8 cellular contexts compared by ENCODE assay signal in the genomic region with DNA sequence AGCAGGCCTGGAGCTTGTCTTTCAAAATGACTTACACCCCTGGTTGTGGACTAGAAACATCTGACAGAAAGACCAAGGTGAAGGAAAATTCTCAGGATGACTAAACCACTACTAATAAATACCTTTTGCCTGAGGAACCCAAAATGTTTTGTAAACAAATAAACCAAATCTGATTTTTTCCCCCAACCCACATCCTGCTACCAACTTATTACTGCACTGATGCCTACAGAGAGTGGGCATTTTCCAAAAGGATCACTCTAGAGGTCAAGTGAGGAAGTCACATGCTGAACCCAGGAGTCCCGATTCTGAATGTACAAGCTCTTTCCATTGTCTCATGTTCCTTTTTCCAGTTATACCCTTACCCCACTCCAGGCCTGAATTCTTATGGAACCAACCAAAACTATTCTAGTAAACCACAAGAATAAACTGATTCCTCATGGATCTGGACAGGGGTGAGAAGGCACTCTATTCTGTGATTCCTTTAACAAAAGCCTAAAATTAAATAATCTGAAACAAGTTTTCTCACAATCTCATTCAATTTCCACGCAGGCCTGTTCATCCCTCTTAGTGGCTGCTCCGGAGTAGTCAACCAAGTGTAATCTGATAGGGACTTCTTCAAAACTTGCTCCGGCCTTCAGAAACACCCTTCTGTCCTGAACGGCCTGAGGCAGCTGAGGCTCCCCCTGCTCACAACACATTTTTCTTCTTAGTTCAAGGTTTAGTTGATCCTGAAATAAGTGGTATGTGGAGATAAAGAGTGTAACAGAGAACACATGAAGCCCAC. TPM values are rescaled to one million over a fixed set of nuclear protein-coding genes. Genes with fewer than 3 reads are reported as not detected.
DNase-seq lines count a peak whose midpoint lies in the region; ATAC-seq, FAIRE-seq and TF ChIP-seq lines count a peak whose summit lies in the region.

No MANE protein-coding gene starts in this region.

- peak overlapping the region; percentile 97 for H3K9ac ChIP-seq in endothelial cell of umbilical vein (replicated peaks; ENCODE audit: extremely low read depth, insufficient read depth, low read length)

- H2AFZ ChIP-seq in endothelial cell of umbilical vein (ENCODE audit: low read depth, low read length): no peak overlapping the region

- CTCF ChIA-PET in endothelial cell of umbilical vein (lab: Charles Lee): interaction anchor here (0.8 to 5.9 kb wide), 8 partner anchors 10 to 93 kb away, joined by 3 to 103 read pairs (median 4); no protein-coding TSS in a partner anchor

- no peaks in the 10 kb centered on the region for H3K9me1 ChIP-seq in endothelial cell of umbilical vein (replicated peaks; ENCODE audit: control insufficient read depth, extremely low read depth, insufficient read depth, low read length)

- no peaks in the 10 kb centered on the region for H3K9me3 ChIP-seq in Peyer's patch
- no peaks in the 10 kb centered on the region for H3K9me3 ChIP-seq in endothelial cell of umbilical vein (replicated peaks; ENCODE audit: control insufficient read depth, insufficient read depth, low read length)
- no peaks in the 10 kb centered on the region for H3K9me3 ChIP-seq in psoas muscle

- H3K79me2 ChIP-seq in endothelial cell of umbilical vein (ENCODE audit: control insufficient read depth, insufficient read depth, low read length): peaks cover 30% of the 10 kb centered on the region

- TF ChIP-seq CTCF in GM06990 (IDR thresholded peaks at IDR 0.05; ENCODE audit: insufficient read depth, low read length, poor library complexity, severe bottlenecking) (no peak), Peyer's patch (IDR thresholded peaks at IDR 0.05) (no peak), endothelial cell of umbilical vein (IDR thresholded peaks at IDR 0.05; ENCODE audit: extremely low read depth in 1 of 2, insufficient read depth in 1 of 2, low read depth in 1 of 2, low read length in 2 of 2) (no peak), psoas muscle (IDR thresholded peaks at IDR 0.05) (no peak)

- TF ChIP-seq POLR2A in Peyer's patch (IDR thresholded peaks at IDR 0.05) (no peak), endothelial cell of umbilical vein (IDR thresholded peaks at IDR 0.05; ENCODE audit: low read depth, low read length) (no peak)

- WGBS in psoas muscle, 3 donors: 9 to 21% (median 11%) methylated on average over 5 of the region's 5 CpGs

- dilution Hi-C loops in endothelial cell of umbilical vein (cut with MboI; ENCODE audit: extremely low pct_ligation_motif_present, low sequenced_read_pairs): no loop called here

- no peak for DNase-seq in GM06990 (ENCODE audit: extremely low read depth, insufficient read length)
- no peak for DNase-seq in Peyer's patch
- no peak for DNase-seq in endothelial cell of umbilical vein (ENCODE audit: low read depth, low spot score)
- DNase-seq in psoas muscle: no peak
- DNase-seq in NK-92 treated with Interleukin-12 subunit alpha and Interleukin-12 subunit beta, amount 100 ng/mL, for 24 hours (lab: John Stamatoyannopoulos, UW): no peak
- no peak for DNase-seq in DMS 273 (lab: John Stamatoyannopoulos, UW; ENCODE audit: unreplicated experiment)
- no peak for DNase-seq in activated CD4-positive, CD25-positive, alpha-beta regulatory T cell treated with anti-CD3 and anti-CD28 coated beads, Interleukin-2, amount 50 U/mL, for 72 hours
- DNase-seq in stimulated activated naive CD4-positive, alpha-beta T cell (lab: John Stamatoyannopoulos, UW): no peak

- H3K27ac ChIP-seq in Peyer's patch (peak overlapping the region in 2 of 4 donors; percentile 83 to 91), endothelial cell of umbilical vein (ENCODE audit: insufficient read depth, low read depth, low read length) (no peak overlapping the region), psoas muscle (peak overlapping the region; percentile 96)

- intact Hi-C loops in endothelial cell of umbilical vein (cut with micrococcal nuclease) (loop anchor here (2.0 to 5.0 kb wide), 3 partner anchors 15 to 129 kb away; partner anchors contain the start of gene PIP5K1A), psoas muscle (cut with DNase I) (loop anchor here (2.0 to 5.0 kb wide), 2 partner anchors 13 to 44 kb away; partner anchors contain the start of gene ZNF687 (in 1 of the 2))

- FAIRE-seq in endothelial cell of umbilical vein (lab: Jason Lieb, UNC): peak; percentile 12

- H3K4me3 ChIP-seq in GM06990 (replicated peaks; ENCODE audit: low read depth, low read length) (peak overlapping the region; percentile 77), Peyer's patch (peak overlapping the region; percentile 59 to 85 (median 76)), endothelial cell of umbilical vein (replicated peaks in 1 of 3; ENCODE audit: insufficient read depth in 1 of 3, low read depth in 1 of 3, low read length in 3 of 3) (peak overlapping the region in 2 of 3 experiments; percentile 63 to 86), psoas muscle (peak overlapping the region; percentile 92)

- peak overlapping the region; percentile 79 for H3K4me2 ChIP-seq in endothelial cell of umbilical vein (ENCODE audit: insufficient read depth, low read length)

- peak in 1 of 4 donors; percentile 46 for ATAC-seq in psoas muscle

- POLR2A ChIA-PET in endothelial cell of umbilical vein (lab: Charles Lee): no interaction called here

- peaks cover 0 to 25% (median 4%) of the 10 kb centered on the region in 4 donors for H3K4me1 ChIP-seq in Peyer's patch
- H3K4me1 ChIP-seq in endothelial cell of umbilical vein (ENCODE audit: control insufficient read depth, extremely low read depth, insufficient read depth, low read length): peaks cover 22% of the 10 kb centered on the region
- H3K4me1 ChIP-seq in psoas muscle: peaks cover 25% of the 10 kb centered on the region

- peaks cover 8% of the 10 kb centered on the region for H3K36me3 ChIP-seq in GM06990 (ENCODE audit: control insufficient read depth, insufficient read depth, low read length)
- peaks cover 0 to 39% (median 0%) of the 10 kb centered on the region in 3 donors for H3K36me3 ChIP-seq in Peyer's patch
- peaks cover 0 to 3% of the 10 kb centered on the region in 2 experiments for H3K36me3 ChIP-seq in endothelial cell of umbilical vein (ENCODE audit: control insufficient read depth in 2 of 2, extremely low read depth in 1 of 2, insufficient read depth in 2 of 2, low read length in 2 of 2)
- H3K36me3 ChIP-seq in psoas muscle (ENCODE audit: insufficient read depth in 1 of 2, low read depth in 1 of 2): peaks cover 16 to 47% of the 10 kb centered on the region in 2 donors

- BruUV-seq in endothelial cell of umbilical vein (replicated peaks; lab: Mats Ljungman, UMichigan): TSS peak; percentile 41

- no peaks in the 10 kb centered on the region for H4K20me1 ChIP-seq in endothelial cell of umbilical vein (replicated peaks; ENCODE audit: control insufficient read depth, extremely low read depth, insufficient read depth, low read length)

- no peaks in the 10 kb centered on the region for H3K27me3 ChIP-seq in GM06990 (replicated peaks; ENCODE audit: control insufficient read depth, insufficient read depth, low read length)
- H3K27me3 ChIP-seq in Peyer's patch: no peaks in the 10 kb centered on the region
- no peaks in the 10 kb centered on the region for H3K27me3 ChIP-seq in endothelial cell of umbilical vein (ENCODE audit: control insufficient read depth in 2 of 2, insufficient read depth in 2 of 2, low read length in 2 of 2)
- no peaks in the 10 kb centered on the region for H3K27me3 ChIP-seq in psoas muscle (ENCODE audit: insufficient read depth in 3 of 3, low read length in 2 of 3)

RNA-seq across cellular contexts. Expression of gene PI4KB, which starts 1.4 kb away (rescaled TPM):
- total RNA-seq in Peyer's patch (100 to 1,000 TPM in 1 of 4 donors, 10 to 100 TPM in 3; 68.0 to 147 (median 83.7) TPM), endothelial cell of umbilical vein (58.3 and 60.9 TPM in 2 replicates), psoas muscle (10 to 100 TPM; 51.9 to 96.4 (median 78.8) TPM)
- polyA plus RNA-seq in endothelial cell of umbilical vein (63.3 and 67.8 TPM in 2 replicates), psoas muscle (10 to 100 TPM; 42.6 to 66.3 (median 53.2) TPM)
- polyA plus RNA-seq in endothelial cell of umbilical vein (2011; cell fraction: cytosol; rRNA removed): 66.0 and 68.4 TPM in 2 replicates
- 102 and 122 TPM in 2 replicates for polyA plus RNA-seq in endothelial cell of umbilical vein (2011; cell fraction: nucleus; rRNA removed)
- 34.7 and 42.7 TPM in 2 replicates for polyA plus RNA-seq in endothelial cell of umbilical vein (2012)
- 119 and 150 TPM in 2 replicates for polyA minus RNA-seq in endothelial cell of umbilical vein
- polyA minus RNA-seq in endothelial cell of umbilical vein (2011; cell fraction: cytosol; rRNA and poly(A)+ RNA removed): 52.6 TPM
- polyA minus RNA-seq in endothelial cell of umbilical vein (2011; cell fraction: nucleus; rRNA and poly(A)+ RNA removed): 58.8 and 87.6 TPM in 2 replicates

RNA-seq across cellular contexts. Expression of gene RFX5, which starts 21.2 kb away (rescaled TPM):
- total RNA-seq in Peyer's patch (100 to 1,000 TPM in 1 of 4 donors, 10 to 100 TPM in 3; 35.6 to 187 (median 42.0) TPM), endothelial cell of umbilical vein (46.3 and 52.8 TPM in 2 replicates), psoas muscle (10 to 100 TPM; 16.9 to 38.7 (median 21.6) TPM)
- polyA plus RNA-seq in endothelial cell of umbilical vein (18.9 and 23.5 TPM in 2 replicates), psoas muscle (10 to 100 TPM in 1 of 3 donors, 1 to 10 TPM in 2; 4.7 to 36.3 (median 8.5) TPM)
- 24.3 and 24.7 TPM in 2 replicates for polyA plus RNA-seq in endothelial cell of umbilical vein (2011; cell fraction: cytosol; rRNA removed)
- 106 and 107 TPM in 2 replicates for polyA plus RNA-seq in endothelial cell of umbilical vein (2011; cell fraction: nucleus; rRNA removed)
- 33.1 and 35.5 TPM in 2 replicates for polyA plus RNA-seq in endothelial cell of umbilical vein (2012)
- polyA minus RNA-seq in endothelial cell of umbilical vein: 49.6 and 85.6 TPM in 2 replicates
- 60.8 TPM for polyA minus RNA-seq in endothelial cell of umbilical vein (2011; cell fraction: cytosol; rRNA and poly(A)+ RNA removed)
- polyA minus RNA-seq in endothelial cell of umbilical vein (2011; cell fraction: nucleus; rRNA and poly(A)+ RNA removed): 22.9 and 23.0 TPM in 2 replicates

RNA-seq across cellular contexts. Expression of gene ZNF687, which starts 43.7 kb away (rescaled TPM):
- total RNA-seq in Peyer's patch (10 to 100 TPM; 30.5 to 53.5 (median 38.5) TPM), endothelial cell of umbilical vein (15.5 and 17.9 TPM in 2 replicates), psoas muscle (10 to 100 TPM; 10.6 to 14.8 (median 13.1) TPM)
- polyA plus RNA-seq in endothelial cell of umbilical vein (20.1 and 30.9 TPM in 2 replicates), psoas muscle (10 to 100 TPM in 1 of 3 donors, 1 to 10 TPM in 2; 4.6 to 13.5 (median 5.0) TPM)
- 10.6 and 14.9 TPM in 2 replicates for polyA plus RNA-seq in endothelial cell of umbilical vein (2011; cell fraction: cytosol; rRNA removed)
- polyA plus RNA-seq in endothelial cell of umbilical vein (2011; cell fraction: nucleus; rRNA removed): 28.8 and 31.0 TPM in 2 replicates
- 7.5 and 9.4 TPM in 2 replicates for polyA plus RNA-seq in endothelial cell of umbilical vein (2012)
- polyA minus RNA-seq in endothelial cell of umbilical vein: 25.4 and 44.7 TPM in 2 replicates
- polyA minus RNA-seq in endothelial cell of umbilical vein (2011; cell fraction: cytosol; rRNA and poly(A)+ RNA removed): 35.7 TPM
- polyA minus RNA-seq in endothelial cell of umbilical vein (2011; cell fraction: nucleus; rRNA and poly(A)+ RNA removed): 25.9 and 33.8 TPM in 2 replicates

RNA-seq across cellular contexts. Expression of gene SELENBP1, which starts 46.7 kb away (rescaled TPM):
- total RNA-seq in Peyer's patch: 100 to 1,000 TPM; 194 to 623 (median 467) TPM
- 12.4 and 18.0 TPM in 2 replicates for total RNA-seq in endothelial cell of umbilical vein
- polyA plus RNA-seq in endothelial cell of umbilical vein: 37.3 and 40.6 TPM in 2 replicates
- polyA plus RNA-seq in endothelial cell of umbilical vein (2011; cell fraction: cytosol; rRNA removed): 25.7 and 28.0 TPM in 2 replicates
- 73.3 and 91.2 TPM in 2 replicates for polyA plus RNA-seq in endothelial cell of umbilical vein (2011; cell fraction: nucleus; rRNA removed)
- polyA plus RNA-seq in endothelial cell of umbilical vein (2012): 12.8 and 24.9 TPM in 2 replicates
- 23.4 and 26.0 TPM in 2 replicates for polyA minus RNA-seq in endothelial cell of umbilical vein
- 26.1 TPM for polyA minus RNA-seq in endothelial cell of umbilical vein (2011; cell fraction: cytosol; rRNA and poly(A)+ RNA removed)
- 9.0 and 13.2 TPM in 2 replicates for polyA minus RNA-seq in endothelial cell of umbilical vein (2011; cell fraction: nucleus; rRNA and poly(A)+ RNA removed)
- 10 to 100 TPM; 19.7 to 89.2 (median 56.3) TPM for total RNA-seq in psoas muscle
- polyA plus RNA-seq in psoas muscle: 10 to 100 TPM; 12.7 to 41.2 (median 26.7) TPM
